ENCODE assay signal across 1 cellular context in the genomic region with DNA sequence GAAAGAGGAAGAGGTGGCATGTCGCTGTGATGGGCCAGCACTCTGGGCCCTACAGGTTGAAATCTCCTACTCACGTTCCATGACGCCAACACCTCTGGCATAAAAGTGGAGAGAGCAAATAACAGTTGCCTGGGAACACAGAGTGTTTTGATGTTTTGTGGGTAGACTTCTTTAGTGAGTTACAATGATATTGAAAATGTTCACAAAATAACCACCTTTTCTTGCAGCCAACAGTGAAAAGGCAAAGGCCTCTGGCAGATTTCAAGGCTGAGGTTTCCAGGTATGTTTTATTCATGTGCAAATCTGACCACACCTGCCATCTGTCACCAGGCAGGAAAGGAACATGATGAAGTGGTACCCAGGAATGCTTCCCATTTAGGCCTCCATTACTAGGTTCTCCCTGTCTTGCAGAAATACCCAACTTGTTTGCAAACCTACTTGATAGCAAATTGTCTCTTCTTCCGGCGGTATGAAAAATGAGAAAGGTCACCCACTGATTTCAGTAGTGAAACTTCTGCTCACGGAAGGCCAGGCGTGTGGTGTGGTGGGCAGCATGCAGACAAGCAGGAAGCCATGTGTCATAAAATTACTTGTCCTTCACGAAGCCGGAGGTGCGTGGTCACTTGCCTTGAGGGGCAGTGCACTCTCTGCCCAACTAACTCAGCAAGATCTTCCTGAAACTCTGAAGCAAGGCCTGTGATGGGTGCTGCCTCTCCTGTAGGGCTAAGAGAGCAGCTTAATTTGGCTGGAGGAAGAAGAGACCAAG.
TF ChIP-seq lines count a peak whose summit lies in the region.

No MANE protein-coding gene starts in this region.

TF ChIP-seq in GM12878, 131 proteins besides CTCF, POLR2A, EP300 and RAD21 (continued from another document and continues in another):
- TF ChIP-seq, protein P1, sequence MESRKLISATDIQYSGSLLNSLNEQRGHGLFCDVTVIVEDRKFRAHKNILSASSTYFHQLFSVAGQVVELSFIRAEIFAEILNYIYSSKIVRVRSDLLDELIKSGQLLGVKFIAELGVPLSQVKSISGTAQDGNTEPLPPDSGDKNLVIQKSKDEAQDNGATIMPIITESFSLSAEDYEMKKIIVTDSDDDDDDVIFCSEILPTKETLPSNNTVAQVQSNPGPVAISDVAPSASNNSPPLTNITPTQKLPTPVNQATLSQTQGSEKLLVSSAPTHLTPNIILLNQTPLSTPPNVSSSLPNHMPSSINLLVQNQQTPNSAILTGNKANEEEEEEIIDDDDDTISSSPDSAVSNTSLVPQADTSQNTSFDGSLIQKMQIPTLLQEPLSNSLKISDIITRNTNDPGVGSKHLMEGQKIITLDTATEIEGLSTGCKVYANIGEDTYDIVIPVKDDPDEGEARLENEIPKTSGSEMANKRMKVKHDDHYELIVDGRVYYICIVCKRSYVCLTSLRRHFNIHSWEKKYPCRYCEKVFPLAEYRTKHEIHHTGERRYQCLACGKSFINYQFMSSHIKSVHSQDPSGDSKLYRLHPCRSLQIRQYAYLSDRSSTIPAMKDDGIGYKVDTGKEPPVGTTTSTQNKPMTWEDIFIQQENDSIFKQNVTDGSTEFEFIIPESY (IDR thresholded peaks at IDR 0.05): no peak
- TF ChIP-seq SP1 (IDR thresholded peaks at IDR 0.05; ENCODE audit: low read depth, low read length) (peak; percentile 20), YBX1 (IDR thresholded peaks at IDR 0.05) (no peak), RUNX3 (IDR thresholded peaks at IDR 0.05; ENCODE audit: low read length) (peak; percentile 94), JUNB (IDR thresholded peaks at IDR 0.05) (peak; percentile 70; the same call in 1 of the 2 replicates), TCF3 (IDR thresholded peaks at IDR 0.05; ENCODE audit: borderline replicate concordance, insufficient read depth, low read depth, low read length) (0 out of 2 replicates have a peak, but pooled peaks have one; percentile 70), LARP7 (IDR thresholded peaks at IDR 0.05) (no peak), NFIC (IDR thresholded peaks at IDR 0.05; ENCODE audit: low read depth, low read length) (peak; percentile 88), CBX3 (IDR thresholded peaks at IDR 0.05; ENCODE audit: borderline replicate concordance, low read depth) (no peak), TCF12 (IDR thresholded peaks at IDR 0.05; ENCODE audit: low read depth, low read length) (0 out of 2 replicates have a peak, but pooled peaks have one; percentile 47), SPI1 (IDR thresholded peaks at IDR 0.05; ENCODE audit: borderline replicate concordance, insufficient read depth, low read depth, low read length) (no peak), BHLHE40 (IDR thresholded peaks at IDR 0.05; ENCODE audit: borderline replicate concordance in 1 of 2, low read depth in 2 of 2, low read length in 1 of 2) (peak; percentile 32 to 41; a peak in 2 of 4 replicates), PAX5 (IDR thresholded peaks at IDR 0.05; ENCODE audit: borderline replicate concordance, low read depth, low read length) (peak; percentile 86; the same call in 1 of the 2 replicates), CREB1 (IDR thresholded peaks at IDR 0.05; ENCODE audit: low read depth) (peak; percentile 54; the same call in 1 of the 2 replicates), MEF2B (IDR thresholded peaks at IDR 0.05; ENCODE audit: partially characterized antibody, poor library complexity, severe bottlenecking) (peak; percentile 60), JUND (IDR thresholded peaks at IDR 0.05; ENCODE audit: low read depth, low read length) (no peak), ATF7 (IDR thresholded peaks at IDR 0.05; ENCODE audit: low read depth) (no peak), KLF5 (IDR thresholded peaks at IDR 0.05; ENCODE audit: partially characterized antibody) (no peak), RAD51 (IDR thresholded peaks at IDR 0.05) (no peak), STAT3 (IDR thresholded peaks at IDR 0.05; ENCODE audit: low read depth, low read length) (no peak)
- TF ChIP-seq, protein P2, sequence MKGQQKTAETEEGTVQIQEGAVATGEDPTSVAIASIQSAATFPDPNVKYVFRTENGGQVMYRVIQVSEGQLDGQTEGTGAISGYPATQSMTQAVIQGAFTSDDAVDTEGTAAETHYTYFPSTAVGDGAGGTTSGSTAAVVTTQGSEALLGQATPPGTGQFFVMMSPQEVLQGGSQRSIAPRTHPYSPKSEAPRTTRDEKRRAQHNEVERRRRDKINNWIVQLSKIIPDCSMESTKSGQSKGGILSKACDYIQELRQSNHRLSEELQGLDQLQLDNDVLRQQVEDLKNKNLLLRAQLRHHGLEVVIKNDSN (IDR thresholded peaks at IDR 0.05; ENCODE audit: borderline replicate concordance, extremely low read length, insufficient read depth, low read depth, low read length): no peak
- TF ChIP-seq, protein P3, sequence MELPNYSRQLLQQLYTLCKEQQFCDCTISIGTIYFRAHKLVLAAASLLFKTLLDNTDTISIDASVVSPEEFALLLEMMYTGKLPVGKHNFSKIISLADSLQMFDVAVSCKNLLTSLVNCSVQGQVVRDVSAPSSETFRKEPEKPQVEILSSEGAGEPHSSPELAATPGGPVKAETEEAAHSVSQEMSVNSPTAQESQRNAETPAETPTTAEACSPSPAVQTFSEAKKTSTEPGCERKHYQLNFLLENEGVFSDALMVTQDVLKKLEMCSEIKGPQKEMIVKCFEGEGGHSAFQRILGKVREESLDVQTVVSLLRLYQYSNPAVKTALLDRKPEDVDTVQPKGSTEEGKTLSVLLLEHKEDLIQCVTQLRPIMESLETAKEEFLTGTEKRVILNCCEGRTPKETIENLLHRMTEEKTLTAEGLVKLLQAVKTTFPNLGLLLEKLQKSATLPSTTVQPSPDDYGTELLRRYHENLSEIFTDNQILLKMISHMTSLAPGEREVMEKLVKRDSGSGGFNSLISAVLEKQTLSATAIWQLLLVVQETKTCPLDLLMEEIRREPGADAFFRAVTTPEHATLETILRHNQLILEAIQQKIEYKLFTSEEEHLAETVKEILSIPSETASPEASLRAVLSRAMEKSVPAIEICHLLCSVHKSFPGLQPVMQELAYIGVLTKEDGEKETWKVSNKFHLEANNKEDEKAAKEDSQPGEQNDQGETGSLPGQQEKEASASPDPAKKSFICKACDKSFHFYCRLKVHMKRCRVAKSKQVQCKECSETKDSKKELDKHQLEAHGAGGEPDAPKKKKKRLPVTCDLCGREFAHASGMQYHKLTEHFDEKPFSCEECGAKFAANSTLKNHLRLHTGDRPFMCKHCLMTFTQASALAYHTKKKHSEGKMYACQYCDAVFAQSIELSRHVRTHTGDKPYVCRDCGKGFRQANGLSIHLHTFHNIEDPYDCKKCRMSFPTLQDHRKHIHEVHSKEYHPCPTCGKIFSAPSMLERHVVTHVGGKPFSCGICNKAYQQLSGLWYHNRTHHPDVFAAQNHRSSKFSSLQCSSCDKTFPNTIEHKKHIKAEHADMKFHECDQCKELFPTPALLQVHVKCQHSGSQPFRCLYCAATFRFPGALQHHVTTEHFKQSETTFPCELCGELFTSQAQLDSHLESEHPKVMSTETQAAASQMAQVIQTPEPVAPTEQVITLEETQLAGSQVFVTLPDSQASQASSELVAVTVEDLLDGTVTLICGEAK (IDR thresholded peaks at IDR 0.05; ENCODE audit: borderline replicate concordance): no peak
- TF ChIP-seq, protein P4, sequence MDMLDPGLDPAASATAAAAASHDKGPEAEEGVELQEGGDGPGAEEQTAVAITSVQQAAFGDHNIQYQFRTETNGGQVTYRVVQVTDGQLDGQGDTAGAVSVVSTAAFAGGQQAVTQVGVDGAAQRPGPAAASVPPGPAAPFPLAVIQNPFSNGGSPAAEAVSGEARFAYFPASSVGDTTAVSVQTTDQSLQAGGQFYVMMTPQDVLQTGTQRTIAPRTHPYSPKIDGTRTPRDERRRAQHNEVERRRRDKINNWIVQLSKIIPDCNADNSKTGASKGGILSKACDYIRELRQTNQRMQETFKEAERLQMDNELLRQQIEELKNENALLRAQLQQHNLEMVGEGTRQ (IDR thresholded peaks at IDR 0.05; ENCODE audit: borderline replicate concordance, low read depth, low read length): no peak
- TF ChIP-seq, protein P5, sequence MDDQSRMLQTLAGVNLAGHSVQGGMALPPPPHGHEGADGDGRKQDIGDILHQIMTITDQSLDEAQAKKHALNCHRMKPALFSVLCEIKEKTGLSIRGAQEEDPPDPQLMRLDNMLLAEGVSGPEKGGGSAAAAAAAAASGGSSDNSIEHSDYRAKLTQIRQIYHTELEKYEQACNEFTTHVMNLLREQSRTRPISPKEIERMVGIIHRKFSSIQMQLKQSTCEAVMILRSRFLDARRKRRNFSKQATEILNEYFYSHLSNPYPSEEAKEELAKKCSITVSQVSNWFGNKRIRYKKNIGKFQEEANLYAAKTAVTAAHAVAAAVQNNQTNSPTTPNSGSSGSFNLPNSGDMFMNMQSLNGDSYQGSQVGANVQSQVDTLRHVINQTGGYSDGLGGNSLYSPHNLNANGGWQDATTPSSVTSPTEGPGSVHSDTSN (IDR thresholded peaks at IDR 0.05; ENCODE audit: insufficient replicate concordance, low read depth, low read length): peak; percentile 27
- TF ChIP-seq, protein P6, sequence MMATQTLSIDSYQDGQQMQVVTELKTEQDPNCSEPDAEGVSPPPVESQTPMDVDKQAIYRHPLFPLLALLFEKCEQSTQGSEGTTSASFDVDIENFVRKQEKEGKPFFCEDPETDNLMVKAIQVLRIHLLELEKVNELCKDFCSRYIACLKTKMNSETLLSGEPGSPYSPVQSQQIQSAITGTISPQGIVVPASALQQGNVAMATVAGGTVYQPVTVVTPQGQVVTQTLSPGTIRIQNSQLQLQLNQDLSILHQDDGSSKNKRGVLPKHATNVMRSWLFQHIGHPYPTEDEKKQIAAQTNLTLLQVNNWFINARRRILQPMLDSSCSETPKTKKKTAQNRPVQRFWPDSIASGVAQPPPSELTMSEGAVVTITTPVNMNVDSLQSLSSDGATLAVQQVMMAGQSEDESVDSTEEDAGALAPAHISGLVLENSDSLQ (IDR thresholded peaks at IDR 0.05): 0 out of 2 replicates have a peak, but pooled peaks have one; percentile 30
- TF ChIP-seq, protein P7, sequence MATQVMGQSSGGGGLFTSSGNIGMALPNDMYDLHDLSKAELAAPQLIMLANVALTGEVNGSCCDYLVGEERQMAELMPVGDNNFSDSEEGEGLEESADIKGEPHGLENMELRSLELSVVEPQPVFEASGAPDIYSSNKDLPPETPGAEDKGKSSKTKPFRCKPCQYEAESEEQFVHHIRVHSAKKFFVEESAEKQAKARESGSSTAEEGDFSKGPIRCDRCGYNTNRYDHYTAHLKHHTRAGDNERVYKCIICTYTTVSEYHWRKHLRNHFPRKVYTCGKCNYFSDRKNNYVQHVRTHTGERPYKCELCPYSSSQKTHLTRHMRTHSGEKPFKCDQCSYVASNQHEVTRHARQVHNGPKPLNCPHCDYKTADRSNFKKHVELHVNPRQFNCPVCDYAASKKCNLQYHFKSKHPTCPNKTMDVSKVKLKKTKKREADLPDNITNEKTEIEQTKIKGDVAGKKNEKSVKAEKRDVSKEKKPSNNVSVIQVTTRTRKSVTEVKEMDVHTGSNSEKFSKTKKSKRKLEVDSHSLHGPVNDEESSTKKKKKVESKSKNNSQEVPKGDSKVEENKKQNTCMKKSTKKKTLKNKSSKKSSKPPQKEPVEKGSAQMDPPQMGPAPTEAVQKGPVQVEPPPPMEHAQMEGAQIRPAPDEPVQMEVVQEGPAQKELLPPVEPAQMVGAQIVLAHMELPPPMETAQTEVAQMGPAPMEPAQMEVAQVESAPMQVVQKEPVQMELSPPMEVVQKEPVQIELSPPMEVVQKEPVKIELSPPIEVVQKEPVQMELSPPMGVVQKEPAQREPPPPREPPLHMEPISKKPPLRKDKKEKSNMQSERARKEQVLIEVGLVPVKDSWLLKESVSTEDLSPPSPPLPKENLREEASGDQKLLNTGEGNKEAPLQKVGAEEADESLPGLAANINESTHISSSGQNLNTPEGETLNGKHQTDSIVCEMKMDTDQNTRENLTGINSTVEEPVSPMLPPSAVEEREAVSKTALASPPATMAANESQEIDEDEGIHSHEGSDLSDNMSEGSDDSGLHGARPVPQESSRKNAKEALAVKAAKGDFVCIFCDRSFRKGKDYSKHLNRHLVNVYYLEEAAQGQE (IDR thresholded peaks at IDR 0.05; ENCODE audit: low read depth, low read length): no peak
- TF ChIP-seq, protein P8, sequence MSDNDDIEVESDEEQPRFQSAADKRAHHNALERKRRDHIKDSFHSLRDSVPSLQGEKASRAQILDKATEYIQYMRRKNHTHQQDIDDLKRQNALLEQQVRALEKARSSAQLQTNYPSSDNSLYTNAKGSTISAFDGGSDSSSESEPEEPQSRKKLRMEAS (IDR thresholded peaks at IDR 0.05; ENCODE audit: low read depth, low read length): peak; percentile 89
- TF ChIP-seq, protein P9, sequence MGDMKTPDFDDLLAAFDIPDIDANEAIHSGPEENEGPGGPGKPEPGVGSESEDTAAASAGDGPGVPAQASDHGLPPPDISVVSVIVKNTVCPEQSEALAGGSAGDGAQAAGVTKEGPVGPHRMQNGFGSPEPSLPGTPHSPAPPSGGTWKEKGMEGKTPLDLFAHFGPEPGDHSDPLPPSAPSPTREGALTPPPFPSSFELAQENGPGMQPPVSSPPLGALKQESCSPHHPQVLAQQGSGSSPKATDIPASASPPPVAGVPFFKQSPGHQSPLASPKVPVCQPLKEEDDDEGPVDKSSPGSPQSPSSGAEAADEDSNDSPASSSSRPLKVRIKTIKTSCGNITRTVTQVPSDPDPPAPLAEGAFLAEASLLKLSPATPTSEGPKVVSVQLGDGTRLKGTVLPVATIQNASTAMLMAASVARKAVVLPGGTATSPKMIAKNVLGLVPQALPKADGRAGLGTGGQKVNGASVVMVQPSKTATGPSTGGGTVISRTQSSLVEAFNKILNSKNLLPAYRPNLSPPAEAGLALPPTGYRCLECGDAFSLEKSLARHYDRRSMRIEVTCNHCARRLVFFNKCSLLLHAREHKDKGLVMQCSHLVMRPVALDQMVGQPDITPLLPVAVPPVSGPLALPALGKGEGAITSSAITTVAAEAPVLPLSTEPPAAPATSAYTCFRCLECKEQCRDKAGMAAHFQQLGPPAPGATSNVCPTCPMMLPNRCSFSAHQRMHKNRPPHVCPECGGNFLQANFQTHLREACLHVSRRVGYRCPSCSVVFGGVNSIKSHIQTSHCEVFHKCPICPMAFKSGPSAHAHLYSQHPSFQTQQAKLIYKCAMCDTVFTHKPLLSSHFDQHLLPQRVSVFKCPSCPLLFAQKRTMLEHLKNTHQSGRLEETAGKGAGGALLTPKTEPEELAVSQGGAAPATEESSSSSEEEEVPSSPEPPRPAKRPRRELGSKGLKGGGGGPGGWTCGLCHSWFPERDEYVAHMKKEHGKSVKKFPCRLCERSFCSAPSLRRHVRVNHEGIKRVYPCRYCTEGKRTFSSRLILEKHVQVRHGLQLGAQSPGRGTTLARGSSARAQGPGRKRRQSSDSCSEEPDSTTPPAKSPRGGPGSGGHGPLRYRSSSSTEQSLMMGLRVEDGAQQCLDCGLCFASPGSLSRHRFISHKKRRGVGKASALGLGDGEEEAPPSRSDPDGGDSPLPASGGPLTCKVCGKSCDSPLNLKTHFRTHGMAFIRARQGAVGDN (IDR thresholded peaks at IDR 0.05): peak; percentile 92
